9 cellular contexts compared by ENCODE assay signal in the genomic region with DNA sequence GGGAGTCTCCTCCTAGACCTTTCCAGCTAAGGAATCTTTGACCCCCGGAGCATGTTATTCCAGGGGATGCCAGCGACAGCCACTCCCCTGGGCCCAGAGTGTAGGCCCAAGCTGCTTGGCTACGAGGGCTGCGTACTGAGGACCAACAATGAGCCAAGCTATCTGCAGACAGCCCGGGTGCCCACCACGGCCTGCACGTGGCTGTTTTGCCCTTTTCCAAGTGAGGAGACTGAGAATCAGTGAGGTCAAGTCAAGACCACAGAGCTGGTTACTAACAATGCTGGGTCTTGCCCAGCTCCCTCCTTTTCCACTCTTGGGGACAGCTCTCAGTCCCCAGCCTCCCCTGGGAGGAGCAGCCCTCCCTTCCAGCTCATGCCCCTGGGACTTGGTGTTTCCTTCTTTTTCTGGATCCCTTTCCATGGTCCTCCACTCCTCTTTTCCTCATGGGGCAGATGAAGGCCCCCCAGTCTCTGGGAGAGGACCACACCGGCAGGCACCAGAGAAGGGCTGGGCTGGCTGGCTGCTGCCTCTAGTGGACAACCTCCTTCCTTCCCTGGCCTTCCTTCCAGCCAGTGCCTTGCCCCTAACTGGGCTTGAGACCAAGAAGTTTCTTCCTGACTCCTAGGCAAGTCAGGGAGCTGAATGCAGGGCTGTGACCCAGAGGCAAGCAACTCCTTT. TPM values are rescaled to one million over a fixed set of nuclear protein-coding genes. Genes with fewer than 3 reads are reported as not detected.
A peak's percentile ranks its signal among the peaks of the same experiment; 100 is the strongest.
DNase-seq lines count a peak whose midpoint lies in the region; ATAC-seq lines count a peak whose summit lies in the region.
"Had no signal": no experiment of that assay in that cellular context is flagged by ENCODE, and none has a peak within 500 bp of the region (broad histone marks: within the 10 kb centered on the region; RNA-seq: fewer than 3 reads in every experiment).

No MANE protein-coding gene starts in this region.

- H3K79me1 ChIP-seq in neuronal stem cell (ENCODE audit: low read depth, low read length): no peaks in the 10 kb centered on the region

- POLR2A ChIA-PET in naive thymus-derived CD4-positive, alpha-beta T cell (lab: Charles Lee): no interaction called here

- no peaks in the 10 kb centered on the region for H3K36me3 ChIP-seq in neuronal stem cell (replicated peaks in 1 of 2; ENCODE audit: control insufficient read depth in 2 of 2, insufficient read depth in 2 of 2, low read length in 2 of 2)
- H3K36me3 ChIP-seq in naive thymus-derived CD4-positive, alpha-beta T cell (ENCODE audit: control insufficient read depth in 2 of 3, insufficient read depth in 3 of 3, low read length in 3 of 3): no peaks in the 10 kb centered on the region

- H3K27me3 Mint-ChIP-seq in naive thymus-derived CD4-positive, alpha-beta T cell: peaks cover 52 to 67% (median 57%) of the 10 kb centered on the region in 5 donors

- H2BK15ac ChIP-seq in neuronal stem cell (ENCODE audit: low read length): peak overlapping the region; percentile 24

- ATAC-seq in HG02884 (IDR thresholded peaks at IDR 0.05; ENCODE audit: unreplicated experiment): no peak
- ATAC-seq in naive thymus-derived CD4-positive, alpha-beta T cell: no peak

- H4K8ac ChIP-seq in neuronal stem cell (ENCODE audit: low read depth, low read length): no peak overlapping the region

- no peak overlapping the region for H4K91ac ChIP-seq in neuronal stem cell (ENCODE audit: low read depth, low read length, poor library complexity)

- H2BK120ac ChIP-seq in neuronal stem cell (ENCODE audit: low read depth, low read length): no peak overlapping the region

- no peak overlapping the region for H3K23ac ChIP-seq in neuronal stem cell (ENCODE audit: low read depth, low read length, poor library complexity)

- H3K14ac ChIP-seq in neuronal stem cell (ENCODE audit: low read length): peak overlapping the region; percentile 59

- CTCF ChIA-PET in naive thymus-derived CD4-positive, alpha-beta T cell (lab: Charles Lee): no interaction called here

- H3K4ac ChIP-seq in neuronal stem cell (ENCODE audit: low read length): no peak overlapping the region

- H3K9ac ChIP-seq in neuronal stem cell (ENCODE audit: low read depth, low read length, poor library complexity): peak overlapping the region; percentile 13

- DNase-seq in Caki2 (ENCODE audit: low read depth) (peak; percentile 72), M059J (ENCODE audit: low read depth) (peak; percentile 70), fibroblast of peridontal ligament (ENCODE audit: extremely low read depth) (peak; percentile 54), neuronal stem cell (ENCODE audit: low spot score) (no peak), germinal center (ENCODE audit: low spot score) (no peak), mesenteric fat pad (ENCODE audit: low spot score) (no peak)
- no peak for DNase-seq in naive thymus-derived CD4-positive, alpha-beta T cell

- in situ Hi-C loops in Caki2 (cut with HindIII; ENCODE audit: low pct_unique_long_range_greater_than_20kb, low sequenced_read_pairs): no loop called here

- H3K27ac Mint-ChIP-seq in naive thymus-derived CD4-positive, alpha-beta T cell: peak overlapping the region in 1 of 9 donors; percentile 65

- peaks cover 0 to 20% (median 4%) of the 10 kb centered on the region in 7 donors for H3K4me1 Mint-ChIP-seq in naive thymus-derived CD4-positive, alpha-beta T cell

- no peaks in the 10 kb centered on the region for H3K9me3 ChIP-seq in neuronal stem cell (replicated peaks in 1 of 2; ENCODE audit: control insufficient read depth in 2 of 2, insufficient read depth in 1 of 2, low read depth in 1 of 2, low read length in 2 of 2)
- no peaks in the 10 kb centered on the region for H3K9me3 ChIP-seq in naive thymus-derived CD4-positive, alpha-beta T cell (ENCODE audit: control insufficient read depth in 2 of 3, low read length in 3 of 3)

- WGBS in neuronal stem cell (ENCODE audit: extremely low coverage in 2 of 2, insufficient read length in 2 of 2, insufficient replicate concordance in 1 of 2), 2 donors: no CpG with 5 or more reads among the region's 8 CpGs

- H3K4me2 ChIP-seq in neuronal stem cell (ENCODE audit: insufficient read depth, low read length, poor library complexity, severe bottlenecking): peak overlapping the region; percentile 59

- peak overlapping the region in 1 of 2 donors; percentile 62 for H3K4me3 ChIP-seq in neuronal stem cell (ENCODE audit: low read length in 2 of 2)
- no peak overlapping the region for H3K4me3 ChIP-seq in naive thymus-derived CD4-positive, alpha-beta T cell (ENCODE audit: low read length)

- H3K36me3 Mint-ChIP-seq in naive thymus-derived CD4-positive, alpha-beta T cell: peaks cover 0 to 3% (median 0%) of the 10 kb centered on the region in 5 donors

- H3K27me3 ChIP-seq in neuronal stem cell (ENCODE audit: control insufficient read depth in 3 of 3, insufficient read depth in 3 of 3, low read depth in 1 of 3, low read length in 3 of 3): peaks cover 3 to 64% (median 24%) of the 10 kb centered on the region in 3 experiments
- no peaks in the 10 kb centered on the region for H3K27me3 ChIP-seq in naive thymus-derived CD4-positive, alpha-beta T cell (ENCODE audit: control insufficient read depth in 2 of 2, insufficient read depth in 2 of 2, low read length in 2 of 2)

- H2AFZ ChIP-seq in neuronal stem cell (ENCODE audit: low read length): peak overlapping the region; percentile 76

- H3K9me3 Mint-ChIP-seq in naive thymus-derived CD4-positive, alpha-beta T cell: peaks cover 0 to 13% (median 5%) of the 10 kb centered on the region in 11 donors

- no peak overlapping the region for H3K4me3 Mint-ChIP-seq in naive thymus-derived CD4-positive, alpha-beta T cell

- H2BK5ac ChIP-seq in neuronal stem cell (ENCODE audit: low read length): no peak overlapping the region

- H3K4me1 ChIP-seq in neuronal stem cell (ENCODE audit: control insufficient read depth in 2 of 2, insufficient read depth in 1 of 2, low read depth in 1 of 2, low read length in 2 of 2): peaks cover 4 to 8% of the 10 kb centered on the region in 2 donors
- H3K4me1 ChIP-seq in naive thymus-derived CD4-positive, alpha-beta T cell (ENCODE audit: control insufficient read depth in 2 of 2, insufficient read depth in 2 of 2, low read length in 2 of 2): no peaks in the 10 kb centered on the region

- H3K18ac ChIP-seq in neuronal stem cell (ENCODE audit: low read length): peak overlapping the region; percentile 61

- no peak overlapping the region for H3K27ac ChIP-seq in neuronal stem cell (replicated peaks; ENCODE audit: low read length)
- no peak overlapping the region for H3K27ac ChIP-seq in naive thymus-derived CD4-positive, alpha-beta T cell (ENCODE audit: low read depth, low read length)
- H3K27ac ChIP-seq: HL-60 had no signal

- intact Hi-C loops in naive thymus-derived CD4-positive, alpha-beta T cell (cut with micrococcal nuclease): no loop called here

- H2AK5ac ChIP-seq in neuronal stem cell (ENCODE audit: low read depth, low read length): no peak overlapping the region

- H2BK12ac ChIP-seq in neuronal stem cell (ENCODE audit: low read length): no peak overlapping the region

RNA-seq across cellular contexts. Expression of a gene that starts 0.6 kb away (rescaled TPM):
- 49.4 and 61.6 TPM in 2 replicates for total RNA-seq in Caki2 (2014; rRNA removed; shearing (Covaris generic); ENCODE audit: low replicate concordance)
- total RNA-seq in M059J (2014; rRNA removed; shearing (Covaris generic)): 27.5 and 42.0 TPM in 2 replicates
- 2.7 TPM for polyA plus RNA-seq in neuronal stem cell (2013, experiment 1 of 2)
- polyA plus RNA-seq in neuronal stem cell (2013, experiment 2 of 2): 3.0 TPM
- 20.8 TPM for total RNA-seq in mesenteric fat pad
- under 1 TPM in 1 of 5 experiments, not detected in 4; 0.46 TPM for total RNA-seq in naive thymus-derived CD4-positive, alpha-beta T cell
- polyA plus RNA-seq in naive thymus-derived CD4-positive, alpha-beta T cell: not detected

Comparison
In these comparisons a context has a peak if more than half of its experiments do, and no peak if none do; other contexts are left out.
1. DNase-seq: peak in Caki2 (single experiment), M059J (single experiment) and fibroblast of peridontal ligament (single experiment); none in neuronal stem cell (single experiment), germinal center (single experiment), mesenteric fat pad (single experiment) and naive thymus-derived CD4-positive, alpha-beta T cell (0 of 9).
2. RNA of a gene that starts 0.6 kb away (total RNA-seq): 49.4 to 61.6 TPM in Caki2, 27.5 to 42.0 TPM in M059J and 20.8 TPM in mesenteric fat pad (single experiment); 0.46 TPM in naive thymus-derived CD4-positive, alpha-beta T cell; every median in the first group is over 10 times any median in the second.